Comparison of ENCODE assay signal across 1 cellular context in the genomic region with DNA sequence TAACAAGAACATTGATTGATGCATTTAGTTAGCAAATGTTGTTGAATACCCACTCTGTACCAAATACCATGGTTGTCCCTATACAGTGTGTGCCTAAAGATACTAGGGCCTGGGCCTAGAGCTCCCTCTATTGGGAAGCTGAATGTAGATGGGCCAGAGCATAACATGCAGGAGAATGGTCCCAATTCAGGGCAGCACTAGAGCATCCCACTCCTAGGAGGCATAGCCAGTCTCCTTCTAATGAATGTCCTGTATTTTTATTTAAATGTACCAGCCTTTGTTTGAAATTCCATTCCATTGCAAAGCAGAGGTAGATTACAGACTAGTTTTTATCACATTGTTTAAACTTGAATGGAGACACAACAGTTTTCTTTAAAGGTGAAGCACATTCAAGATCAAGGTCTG.
A peak's percentile ranks its signal among the peaks of the same experiment; 100 is the strongest.
TF ChIP-seq lines count a peak whose summit lies in the region.

No MANE protein-coding gene starts in this region.

TF ChIP-seq in HepG2, 621 proteins besides CTCF, POLR2A, EP300 and RAD21 (continued from another document and continues in another):
- TF ChIP-seq, protein P1, sequence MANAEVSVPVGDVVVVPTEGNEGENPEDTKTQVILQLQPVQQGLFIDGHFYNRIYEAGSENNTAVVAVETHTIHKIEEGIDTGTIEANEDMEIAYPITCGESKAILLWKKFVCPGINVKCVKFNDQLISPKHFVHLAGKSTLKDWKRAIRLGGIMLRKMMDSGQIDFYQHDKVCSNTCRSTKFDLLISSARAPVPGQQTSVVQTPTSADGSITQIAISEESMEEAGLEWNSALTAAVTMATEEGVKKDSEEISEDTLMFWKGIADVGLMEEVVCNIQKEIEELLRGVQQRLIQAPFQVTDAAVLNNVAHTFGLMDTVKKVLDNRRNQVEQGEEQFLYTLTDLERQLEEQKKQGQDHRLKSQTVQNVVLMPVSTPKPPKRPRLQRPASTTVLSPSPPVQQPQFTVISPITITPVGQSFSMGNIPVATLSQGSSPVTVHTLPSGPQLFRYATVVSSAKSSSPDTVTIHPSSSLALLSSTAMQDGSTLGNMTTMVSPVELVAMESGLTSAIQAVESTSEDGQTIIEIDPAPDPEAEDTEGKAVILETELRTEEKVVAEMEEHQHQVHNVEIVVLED (CRISPR knock-in tag; IDR thresholded peaks at IDR 0.05; ENCODE audit: borderline replicate concordance) = no peak
- TF ChIP-seq STAT5B (CRISPR knock-in tag; IDR thresholded peaks at IDR 0.05) (no peak), ZNF20 (CRISPR knock-in tag; IDR thresholded peaks at IDR 0.05) (no peak), ZNF484 (CRISPR knock-in tag; IDR thresholded peaks at IDR 0.05; ENCODE audit: borderline replicate concordance, low read depth) (no peak), BRD4 (CRISPR knock-in tag; IDR thresholded peaks at IDR 0.05) (no peak), ZNF431 (CRISPR knock-in tag; IDR thresholded peaks at IDR 0.05; ENCODE audit: borderline replicate concordance, low read depth) (no peak), SKI (IDR thresholded peaks at IDR 0.05; ENCODE audit: partially characterized antibody) (no peak), U2AF1 (optimal IDR thresholded peaks at IDR 0.05; ENCODE audit: low read depth, low read length) (no peak), ZFP36L1 (CRISPR knock-in tag; IDR thresholded peaks at IDR 0.05) (no peak), RNF2 (conservative IDR thresholded peaks at IDR 0.05; ENCODE audit: low read depth) (no peak), TP53 (CRISPR knock-in tag; conservative IDR thresholded peaks at IDR 0.05) (no peak), STAG1 (CRISPR knock-in tag; IDR thresholded peaks at IDR 0.05) (peak; percentile 95), YEATS2 (CRISPR knock-in tag; IDR thresholded peaks at IDR 0.05; ENCODE audit: borderline replicate concordance) (peak; percentile 20; the same call in 1 of the 2 replicates), NFE2L2 (IDR thresholded peaks at IDR 0.05; ENCODE audit: low read length) (no peak), ZNF296 (CRISPR knock-in tag; conservative IDR thresholded peaks at IDR 0.05) (no peak), NR2C2 (CRISPR knock-in tag; IDR thresholded peaks at IDR 0.05; ENCODE audit: borderline replicate concordance) (no peak), HOXA7 (CRISPR knock-in tag; IDR thresholded peaks at IDR 0.05) (no peak), ZNF180 (CRISPR knock-in tag; IDR thresholded peaks at IDR 0.05; ENCODE audit: borderline replicate concordance, low read depth) (no peak), ZNF616 (CRISPR knock-in tag; IDR thresholded peaks at IDR 0.05; ENCODE audit: low read depth) (no peak), FOXA3 (CRISPR knock-in tag; IDR thresholded peaks at IDR 0.05) (peak; percentile 45; the same call in 1 of the 2 replicates), NCOA1 (CRISPR knock-in tag; IDR thresholded peaks at IDR 0.05) (no peak), IRF2 (CRISPR knock-in tag; IDR thresholded peaks at IDR 0.05) (peak; percentile 47; the same call in 1 of the 2 replicates), SOX6 (IDR thresholded peaks at IDR 0.05) (no peak), SOX6 (CRISPR knock-in tag; IDR thresholded peaks at IDR 0.05) (no peak), ATM (IDR thresholded peaks at IDR 0.05; ENCODE audit: borderline replicate concordance) (no peak), ZNF207 (IDR thresholded peaks at IDR 0.05; ENCODE audit: borderline replicate concordance) (no peak)
- TF ChIP-seq, protein P2, sequence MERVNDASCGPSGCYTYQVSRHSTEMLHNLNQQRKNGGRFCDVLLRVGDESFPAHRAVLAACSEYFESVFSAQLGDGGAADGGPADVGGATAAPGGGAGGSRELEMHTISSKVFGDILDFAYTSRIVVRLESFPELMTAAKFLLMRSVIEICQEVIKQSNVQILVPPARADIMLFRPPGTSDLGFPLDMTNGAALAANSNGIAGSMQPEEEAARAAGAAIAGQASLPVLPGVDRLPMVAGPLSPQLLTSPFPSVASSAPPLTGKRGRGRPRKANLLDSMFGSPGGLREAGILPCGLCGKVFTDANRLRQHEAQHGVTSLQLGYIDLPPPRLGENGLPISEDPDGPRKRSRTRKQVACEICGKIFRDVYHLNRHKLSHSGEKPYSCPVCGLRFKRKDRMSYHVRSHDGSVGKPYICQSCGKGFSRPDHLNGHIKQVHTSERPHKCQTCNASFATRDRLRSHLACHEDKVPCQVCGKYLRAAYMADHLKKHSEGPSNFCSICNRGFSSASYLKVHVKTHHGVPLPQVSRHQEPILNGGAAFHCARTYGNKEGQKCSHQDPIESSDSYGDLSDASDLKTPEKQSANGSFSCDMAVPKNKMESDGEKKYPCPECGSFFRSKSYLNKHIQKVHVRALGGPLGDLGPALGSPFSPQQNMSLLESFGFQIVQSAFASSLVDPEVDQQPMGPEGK (CRISPR knock-in tag; IDR thresholded peaks at IDR 0.05) = 0 out of 2 replicates have a peak, but pooled peaks have one; percentile 31
- TF ChIP-seq, protein P3, sequence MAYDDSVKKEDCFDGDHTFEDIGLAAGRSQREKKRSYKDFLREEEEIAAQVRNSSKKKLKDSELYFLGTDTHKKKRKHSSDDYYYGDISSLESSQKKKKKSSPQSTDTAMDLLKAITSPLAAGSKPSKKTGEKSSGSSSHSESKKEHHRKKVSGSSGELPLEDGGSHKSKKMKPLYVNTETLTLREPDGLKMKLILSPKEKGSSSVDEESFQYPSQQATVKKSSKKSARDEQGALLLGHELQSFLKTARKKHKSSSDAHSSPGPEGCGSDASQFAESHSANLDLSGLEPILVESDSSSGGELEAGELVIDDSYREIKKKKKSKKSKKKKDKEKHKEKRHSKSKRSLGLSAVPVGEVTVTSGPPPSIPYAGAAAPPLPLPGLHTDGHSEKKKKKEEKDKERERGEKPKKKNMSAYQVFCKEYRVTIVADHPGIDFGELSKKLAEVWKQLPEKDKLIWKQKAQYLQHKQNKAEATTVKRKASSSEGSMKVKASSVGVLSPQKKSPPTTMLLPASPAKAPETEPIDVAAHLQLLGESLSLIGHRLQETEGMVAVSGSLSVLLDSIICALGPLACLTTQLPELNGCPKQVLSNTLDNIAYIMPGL (CRISPR knock-in tag; IDR thresholded peaks at IDR 0.05; ENCODE audit: borderline replicate concordance in 1 of 2, low read depth in 1 of 2) = peak; percentile 44 to 75; a peak in 1 of 4 replicates
- TF ChIP-seq, protein P4, sequence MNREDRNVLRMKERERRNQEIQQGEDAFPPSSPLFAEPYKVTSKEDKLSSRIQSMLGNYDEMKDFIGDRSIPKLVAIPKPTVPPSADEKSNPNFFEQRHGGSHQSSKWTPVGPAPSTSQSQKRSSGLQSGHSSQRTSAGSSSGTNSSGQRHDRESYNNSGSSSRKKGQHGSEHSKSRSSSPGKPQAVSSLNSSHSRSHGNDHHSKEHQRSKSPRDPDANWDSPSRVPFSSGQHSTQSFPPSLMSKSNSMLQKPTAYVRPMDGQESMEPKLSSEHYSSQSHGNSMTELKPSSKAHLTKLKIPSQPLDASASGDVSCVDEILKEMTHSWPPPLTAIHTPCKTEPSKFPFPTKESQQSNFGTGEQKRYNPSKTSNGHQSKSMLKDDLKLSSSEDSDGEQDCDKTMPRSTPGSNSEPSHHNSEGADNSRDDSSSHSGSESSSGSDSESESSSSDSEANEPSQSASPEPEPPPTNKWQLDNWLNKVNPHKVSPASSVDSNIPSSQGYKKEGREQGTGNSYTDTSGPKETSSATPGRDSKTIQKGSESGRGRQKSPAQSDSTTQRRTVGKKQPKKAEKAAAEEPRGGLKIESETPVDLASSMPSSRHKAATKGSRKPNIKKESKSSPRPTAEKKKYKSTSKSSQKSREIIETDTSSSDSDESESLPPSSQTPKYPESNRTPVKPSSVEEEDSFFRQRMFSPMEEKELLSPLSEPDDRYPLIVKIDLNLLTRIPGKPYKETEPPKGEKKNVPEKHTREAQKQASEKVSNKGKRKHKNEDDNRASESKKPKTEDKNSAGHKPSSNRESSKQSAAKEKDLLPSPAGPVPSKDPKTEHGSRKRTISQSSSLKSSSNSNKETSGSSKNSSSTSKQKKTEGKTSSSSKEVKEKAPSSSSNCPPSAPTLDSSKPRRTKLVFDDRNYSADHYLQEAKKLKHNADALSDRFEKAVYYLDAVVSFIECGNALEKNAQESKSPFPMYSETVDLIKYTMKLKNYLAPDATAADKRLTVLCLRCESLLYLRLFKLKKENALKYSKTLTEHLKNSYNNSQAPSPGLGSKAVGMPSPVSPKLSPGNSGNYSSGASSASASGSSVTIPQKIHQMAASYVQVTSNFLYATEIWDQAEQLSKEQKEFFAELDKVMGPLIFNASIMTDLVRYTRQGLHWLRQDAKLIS (CRISPR knock-in tag; IDR thresholded peaks at IDR 0.05) = peak; percentile 30; the same call in 1 of the 2 replicates
- TF ChIP-seq, protein P5, sequence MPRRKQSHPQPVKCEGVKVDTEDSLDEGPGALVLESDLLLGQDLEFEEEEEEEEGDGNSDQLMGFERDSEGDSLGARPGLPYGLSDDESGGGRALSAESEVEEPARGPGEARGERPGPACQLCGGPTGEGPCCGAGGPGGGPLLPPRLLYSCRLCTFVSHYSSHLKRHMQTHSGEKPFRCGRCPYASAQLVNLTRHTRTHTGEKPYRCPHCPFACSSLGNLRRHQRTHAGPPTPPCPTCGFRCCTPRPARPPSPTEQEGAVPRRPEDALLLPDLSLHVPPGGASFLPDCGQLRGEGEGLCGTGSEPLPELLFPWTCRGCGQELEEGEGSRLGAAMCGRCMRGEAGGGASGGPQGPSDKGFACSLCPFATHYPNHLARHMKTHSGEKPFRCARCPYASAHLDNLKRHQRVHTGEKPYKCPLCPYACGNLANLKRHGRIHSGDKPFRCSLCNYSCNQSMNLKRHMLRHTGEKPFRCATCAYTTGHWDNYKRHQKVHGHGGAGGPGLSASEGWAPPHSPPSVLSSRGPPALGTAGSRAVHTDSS (CRISPR knock-in tag; conservative IDR thresholded peaks at IDR 0.05) = no peak
- TF ChIP-seq, protein P6, sequence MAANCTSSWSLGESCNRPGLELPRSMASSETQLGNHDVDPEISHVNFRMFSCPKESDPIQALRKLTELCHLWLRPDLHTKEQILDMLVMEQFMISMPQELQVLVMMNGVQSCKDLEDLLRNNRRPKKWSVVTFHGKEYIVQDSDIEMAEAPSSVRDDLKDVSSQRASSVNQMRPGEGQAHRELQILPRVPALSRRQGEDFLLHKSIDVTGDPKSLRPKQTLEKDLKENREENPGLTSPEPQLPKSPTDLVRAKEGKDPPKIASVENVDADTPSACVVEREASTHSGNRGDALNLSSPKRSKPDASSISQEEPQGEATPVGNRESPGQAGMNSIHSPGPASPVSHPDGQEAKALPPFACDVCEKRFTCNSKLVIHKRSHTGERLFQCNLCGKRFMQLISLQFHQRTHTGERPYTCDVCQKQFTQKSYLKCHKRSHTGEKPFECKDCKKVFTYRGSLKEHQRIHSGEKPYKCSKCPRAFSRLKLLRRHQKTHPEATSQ (CRISPR knock-in tag; IDR thresholded peaks at IDR 0.05; ENCODE audit: borderline replicate concordance) = no peak
- TF ChIP-seq, protein P7, sequence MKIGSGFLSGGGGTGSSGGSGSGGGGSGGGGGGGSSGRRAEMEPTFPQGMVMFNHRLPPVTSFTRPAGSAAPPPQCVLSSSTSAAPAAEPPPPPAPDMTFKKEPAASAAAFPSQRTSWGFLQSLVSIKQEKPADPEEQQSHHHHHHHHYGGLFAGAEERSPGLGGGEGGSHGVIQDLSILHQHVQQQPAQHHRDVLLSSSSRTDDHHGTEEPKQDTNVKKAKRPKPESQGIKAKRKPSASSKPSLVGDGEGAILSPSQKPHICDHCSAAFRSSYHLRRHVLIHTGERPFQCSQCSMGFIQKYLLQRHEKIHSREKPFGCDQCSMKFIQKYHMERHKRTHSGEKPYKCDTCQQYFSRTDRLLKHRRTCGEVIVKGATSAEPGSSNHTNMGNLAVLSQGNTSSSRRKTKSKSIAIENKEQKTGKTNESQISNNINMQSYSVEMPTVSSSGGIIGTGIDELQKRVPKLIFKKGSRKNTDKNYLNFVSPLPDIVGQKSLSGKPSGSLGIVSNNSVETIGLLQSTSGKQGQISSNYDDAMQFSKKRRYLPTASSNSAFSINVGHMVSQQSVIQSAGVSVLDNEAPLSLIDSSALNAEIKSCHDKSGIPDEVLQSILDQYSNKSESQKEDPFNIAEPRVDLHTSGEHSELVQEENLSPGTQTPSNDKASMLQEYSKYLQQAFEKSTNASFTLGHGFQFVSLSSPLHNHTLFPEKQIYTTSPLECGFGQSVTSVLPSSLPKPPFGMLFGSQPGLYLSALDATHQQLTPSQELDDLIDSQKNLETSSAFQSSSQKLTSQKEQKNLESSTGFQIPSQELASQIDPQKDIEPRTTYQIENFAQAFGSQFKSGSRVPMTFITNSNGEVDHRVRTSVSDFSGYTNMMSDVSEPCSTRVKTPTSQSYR (CRISPR knock-in tag; IDR thresholded peaks at IDR 0.05; ENCODE audit: borderline replicate concordance) = no peak
- TF ChIP-seq, protein P8, sequence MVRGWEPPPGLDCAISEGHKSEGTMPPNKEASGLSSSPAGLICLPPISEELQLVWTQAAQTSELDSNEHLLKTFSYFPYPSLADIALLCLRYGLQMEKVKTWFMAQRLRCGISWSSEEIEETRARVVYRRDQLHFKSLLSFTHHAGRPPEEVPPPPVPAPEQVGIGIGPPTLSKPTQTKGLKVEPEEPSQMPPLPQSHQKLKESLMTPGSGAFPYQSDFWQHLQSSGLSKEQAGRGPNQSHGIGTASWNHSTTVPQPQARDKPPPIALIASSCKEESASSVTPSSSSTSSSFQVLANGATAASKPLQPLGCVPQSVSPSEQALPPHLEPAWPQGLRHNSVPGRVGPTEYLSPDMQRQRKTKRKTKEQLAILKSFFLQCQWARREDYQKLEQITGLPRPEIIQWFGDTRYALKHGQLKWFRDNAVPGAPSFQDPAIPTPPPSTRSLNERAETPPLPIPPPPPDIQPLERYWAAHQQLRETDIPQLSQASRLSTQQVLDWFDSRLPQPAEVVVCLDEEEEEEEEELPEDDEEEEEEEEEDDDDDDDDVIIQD (CRISPR knock-in tag; IDR thresholded peaks at IDR 0.05; ENCODE audit: low read depth) = 0 out of 2 replicates have a peak, but pooled peaks have one; percentile 55
- TF ChIP-seq, protein P9, sequence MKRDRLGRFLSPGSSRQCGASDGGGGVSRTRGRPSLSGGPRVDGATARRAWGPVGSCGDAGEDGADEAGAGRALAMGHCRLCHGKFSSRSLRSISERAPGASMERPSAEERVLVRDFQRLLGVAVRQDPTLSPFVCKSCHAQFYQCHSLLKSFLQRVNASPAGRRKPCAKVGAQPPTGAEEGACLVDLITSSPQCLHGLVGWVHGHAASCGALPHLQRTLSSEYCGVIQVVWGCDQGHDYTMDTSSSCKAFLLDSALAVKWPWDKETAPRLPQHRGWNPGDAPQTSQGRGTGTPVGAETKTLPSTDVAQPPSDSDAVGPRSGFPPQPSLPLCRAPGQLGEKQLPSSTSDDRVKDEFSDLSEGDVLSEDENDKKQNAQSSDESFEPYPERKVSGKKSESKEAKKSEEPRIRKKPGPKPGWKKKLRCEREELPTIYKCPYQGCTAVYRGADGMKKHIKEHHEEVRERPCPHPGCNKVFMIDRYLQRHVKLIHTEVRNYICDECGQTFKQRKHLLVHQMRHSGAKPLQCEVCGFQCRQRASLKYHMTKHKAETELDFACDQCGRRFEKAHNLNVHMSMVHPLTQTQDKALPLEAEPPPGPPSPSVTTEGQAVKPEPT (CRISPR knock-in tag; IDR thresholded peaks at IDR 0.05; ENCODE audit: low read depth) = no peak
